In the genomic region with DNA sequence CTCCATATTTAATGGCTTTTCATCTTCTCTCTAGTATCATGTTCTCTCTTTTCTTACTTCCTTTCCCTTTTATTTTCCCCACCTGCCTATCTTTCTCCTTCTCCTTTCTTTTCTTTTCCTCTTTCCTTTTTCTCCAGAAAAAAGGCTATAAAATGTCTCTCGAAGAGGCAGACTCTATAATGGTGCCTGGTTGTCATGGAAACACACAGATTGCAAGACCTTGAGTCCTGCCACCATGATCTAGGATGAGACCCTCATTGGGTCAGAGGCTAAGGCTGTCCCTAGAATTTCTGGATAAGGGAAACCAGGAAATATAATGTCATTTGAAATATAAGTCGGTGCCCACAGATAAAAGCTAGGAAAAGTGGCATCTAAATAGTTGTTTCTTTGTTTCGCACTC, we compare ENCODE assay signal across 3 cellular contexts.
TF ChIP-seq lines count a peak whose summit lies in the region.

No MANE protein-coding gene starts in this region.

TF ChIP-seq in HepG2, 621 proteins besides CTCF, POLR2A, EP300 and RAD21:
- no peak for TF ChIP-seq ZNF124 (CRISPR knock-in tag; IDR thresholded peaks at IDR 0.05)
- peak; percentile 32; the same call in 1 of the 2 replicates for TF ChIP-seq RFX1 (IDR thresholded peaks at IDR 0.05)
- no peak for TF ChIP-seq ZNF281 (CRISPR knock-in tag; IDR thresholded peaks at IDR 0.05; ENCODE audit: borderline replicate concordance)

TF ChIP-seq in K562, 482 proteins besides CTCF, POLR2A, EP300 and RAD21:
- TF ChIP-seq SETDB1 (IDR thresholded peaks at IDR 0.05; ENCODE audit: low read length) (no peak), RFX1 (IDR thresholded peaks at IDR 0.05) (peak; percentile 71)

TF ChIP-seq in neural cell, 6 proteins besides CTCF, POLR2A, EP300 and RAD21:
- no peak for TF ChIP-seq POLR2AphosphoS5 (IDR thresholded peaks at IDR 0.05)
- no peak for TF ChIP-seq MXI1 (conservative IDR thresholded peaks at IDR 0.05; ENCODE audit: poor library complexity, severe bottlenecking)
- TF ChIP-seq TAF1 (IDR thresholded peaks at IDR 0.05; ENCODE audit: low read depth): no peak
- TF ChIP-seq REST (IDR thresholded peaks at IDR 0.05; ENCODE audit: borderline replicate concordance): no peak
- no peak for TF ChIP-seq EZH2 (IDR thresholded peaks at IDR 0.05; ENCODE audit: borderline replicate concordance, insufficient read depth, low read length, poor library complexity, severe bottlenecking)
